16 cellular contexts compared by ENCODE assay signal in the genomic region with DNA sequence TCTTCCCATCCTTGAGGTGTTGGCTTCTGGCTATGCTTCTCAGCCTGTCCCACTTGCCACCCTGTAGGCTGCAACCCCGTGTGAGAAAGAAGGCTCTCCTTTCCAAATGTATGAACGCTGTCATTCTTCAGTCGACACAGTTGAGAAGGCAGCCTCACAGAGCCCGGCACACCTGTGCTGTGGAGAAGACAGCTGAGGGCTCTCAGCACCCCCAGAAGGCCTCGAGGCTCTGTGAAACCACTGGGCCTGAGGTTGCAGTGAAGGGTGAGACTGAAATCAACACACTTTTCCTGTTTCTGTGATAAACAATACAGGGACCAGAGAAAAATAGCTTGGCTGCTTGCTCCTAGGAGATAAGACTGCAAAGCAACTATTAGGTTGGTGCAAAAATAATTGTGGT. TPM values are rescaled to one million over a fixed set of nuclear protein-coding genes. Genes with fewer than 3 reads are reported as not detected.
DNase-seq lines count a peak whose midpoint lies in the region; ATAC-seq and TF ChIP-seq lines count a peak whose summit lies in the region.
"Had no signal": no experiment of that assay in that cellular context is flagged by ENCODE, and none has a peak within 500 bp of the region (broad histone marks: within the 10 kb centered on the region; RNA-seq: fewer than 3 reads in every experiment).

No MANE protein-coding gene starts in this region.

- H3K27me3 ChIP-seq in esophagus muscularis mucosa: no peaks in the 10 kb centered on the region
- H3K27me3 ChIP-seq: BLaER1 treated with 17β-estradiol and CSF1 and Interleukin-3, amounts not matched to agents 10 nM and 100 nM; upper lobe of right lung had no signal

- H2AFZ ChIP-seq in OCI-LY7 (ENCODE audit: low read length): peak overlapping the region; percentile 39; the same call in 1 of the 2 replicates
- H2AFZ ChIP-seq: PC-9 had no signal

- no peak for TF ChIP-seq EP300 in esophagus muscularis mucosa (IDR thresholded peaks at IDR 0.05)

- H3K4me2 ChIP-seq in OCI-LY7 (ENCODE audit: low read length): peak overlapping the region; percentile 24; the same call in 1 of the 2 replicates
- H3K4me2 ChIP-seq: BLaER1 treated with 17β-estradiol and CSF1 and Interleukin-3, amounts not matched to agents 10 nM and 100 nM; PC-9 had no signal

- no TSS peak for BruUV-seq in OCI-LY7 (replicated peaks; lab: Mats Ljungman, UMichigan)

- H3K27ac Mint-ChIP-seq in stimulated activated effector memory CD8-positive, alpha-beta T cell treated with anti-CD3 and anti-CD28 coated beads, Interleukin-12 subunit alpha, Interleukin-12 subunit beta, amount 100 ng/mL, for 72 hours: peak overlapping the region; percentile 56

- H3K9me3 ChIP-seq in OCI-LY7 (ENCODE audit: low read length): no peaks in the 10 kb centered on the region
- H3K9me3 ChIP-seq in esophagus muscularis mucosa: no peaks in the 10 kb centered on the region
- H3K9me3 ChIP-seq: BLaER1 treated with 17β-estradiol and CSF1 and Interleukin-3, amounts not matched to agents 10 nM and 100 nM; upper lobe of right lung had no signal

- 71% methylated on average over 5 of the region's 5 CpGs for WGBS in esophagus muscularis mucosa

- TF ChIP-seq CTCF in OCI-LY7 (conservative IDR thresholded peaks at IDR 0.05; ENCODE audit: low read length): no peak
- no peak for TF ChIP-seq CTCF in esophagus muscularis mucosa (IDR thresholded peaks at IDR 0.05)

- H3K4me1 Mint-ChIP-seq in stimulated activated effector memory CD8-positive, alpha-beta T cell treated with anti-CD3 and anti-CD28 coated beads, Interleukin-12 subunit alpha, Interleukin-12 subunit beta, amount 100 ng/mL, for 72 hours: peaks cover 12% of the 10 kb centered on the region

- H3K4me3 ChIP-seq in OCI-LY7 (ENCODE audit: low read depth, low read length, poor library complexity, severe bottlenecking): no peak overlapping the region
- no peak overlapping the region for H3K4me3 ChIP-seq in esophagus muscularis mucosa
- H3K4me3 ChIP-seq: BLaER1 treated with 17β-estradiol and CSF1 and Interleukin-3, amounts not matched to agents 10 nM and 100 nM; PC-9; upper lobe of right lung had no signal

- ATAC-seq in GM19452 (IDR thresholded peaks at IDR 0.05; ENCODE audit: unreplicated experiment): peak; percentile 99
- peak; percentile 70 for ATAC-seq in HG02870 (IDR thresholded peaks at IDR 0.05; ENCODE audit: unreplicated experiment)
- ATAC-seq in stimulated activated effector memory CD8-positive, alpha-beta T cell treated with anti-CD3 and anti-CD28 coated beads, Interleukin-12 subunit alpha, Interleukin-12 subunit beta, amount 100 ng/mL, for 72 hours: peak; percentile 75
- no peak for ATAC-seq in left lobe of liver
- ATAC-seq: upper lobe of right lung had no signal

- peaks cover 4% of the 10 kb centered on the region for H3K36me3 Mint-ChIP-seq in stimulated activated effector memory CD8-positive, alpha-beta T cell treated with anti-CD3 and anti-CD28 coated beads, Interleukin-12 subunit alpha, Interleukin-12 subunit beta, amount 100 ng/mL, for 72 hours

- H3K9me3 Mint-ChIP-seq in stimulated activated effector memory CD8-positive, alpha-beta T cell treated with anti-CD3 and anti-CD28 coated beads, Interleukin-12 subunit alpha, Interleukin-12 subunit beta, amount 100 ng/mL, for 72 hours: no peaks in the 10 kb centered on the region

- H4K20me1 ChIP-seq in OCI-LY7 (ENCODE audit: insufficient read depth, low read length): no peaks in the 10 kb centered on the region
- H4K20me1 ChIP-seq: BLaER1 treated with 17β-estradiol and CSF1 and Interleukin-3, amounts not matched to agents 10 nM and 100 nM had no signal

- POLR2A ChIA-PET in OCI-LY7 (lab: Charles Lee): interaction anchor here (0.6 to 2.0 kb wide), 3 partner anchors 8 to 39 kb away, joined by 4 read pairs; no protein-coding TSS in a partner anchor

- TF ChIP-seq POLR2A in esophagus muscularis mucosa (IDR thresholded peaks at IDR 0.05; ENCODE audit: low read depth): no peak

- H3K27ac ChIP-seq in OCI-LY7 (ENCODE audit: low read depth, low read length, poor library complexity, severe bottlenecking): no peak overlapping the region
- H3K27ac ChIP-seq in esophagus muscularis mucosa (replicated peaks in 1 of 4): no peak overlapping the region
- H3K27ac ChIP-seq: BLaER1 treated with 17β-estradiol and CSF1 and Interleukin-3, amounts not matched to agents 10 nM and 100 nM; PC-9; upper lobe of right lung had no signal

- H3K36me3 ChIP-seq in OCI-LY7 (ENCODE audit: insufficient read depth, low read length) (no peaks in the 10 kb centered on the region), esophagus muscularis mucosa (no peaks in the 10 kb centered on the region)
- H3K36me3 ChIP-seq: BLaER1 treated with 17β-estradiol and CSF1 and Interleukin-3, amounts not matched to agents 10 nM and 100 nM; upper lobe of right lung had no signal

- peaks cover 6% of the 10 kb centered on the region for H3K4me1 ChIP-seq in OCI-LY7 (ENCODE audit: insufficient read depth, low read length, poor library complexity, severe bottlenecking)
- no peaks in the 10 kb centered on the region for H3K4me1 ChIP-seq in esophagus muscularis mucosa
- H3K4me1 ChIP-seq: upper lobe of right lung had no signal

- no peaks in the 10 kb centered on the region for H3K9me2 ChIP-seq in OCI-LY7 (ENCODE audit: insufficient read depth, low read length)

- H3K79me2 ChIP-seq in OCI-LY7 (ENCODE audit: insufficient read depth, low read depth, low read length): no peaks in the 10 kb centered on the region

- peak; percentile 49 for DNase-seq in OCI-LY7 (ENCODE audit: low spot score)
- no peak for DNase-seq in stimulated activated effector memory CD8-positive, alpha-beta T cell treated with anti-CD3 and anti-CD28 coated beads, Interleukin-12 subunit alpha, Interleukin-12 subunit beta, amount 100 ng/mL, for 72 hours (ENCODE audit: low spot score in 2 of 2)
- no peak for DNase-seq in esophagus muscularis mucosa (ENCODE audit: extremely low spot score)
- no peak for DNase-seq in activated CD4-positive, alpha-beta T cell treated with anti-CD3 and anti-CD28 coated beads, Interleukin-2, amount 50 U/mL, for 1 hour
- no peak for DNase-seq in left lobe of liver (ENCODE audit: low spot score)
- DNase-seq: cerebellar nuclear complex, IMR-90, islet precursor cell, NCI-H1436, NCI-H446 treated with DMSO at 0.1 percent for 48 hours, upper lobe of right lung had no signal

- intact Hi-C loops in OCI-LY7 (cut with micrococcal nuclease; ENCODE audit: unreplicated experiment): no loop called here
- intact Hi-C loops in esophagus muscularis mucosa (cut with DNase I): no loop called here

- no peak overlapping the region for H3K4me3 Mint-ChIP-seq in stimulated activated effector memory CD8-positive, alpha-beta T cell treated with anti-CD3 and anti-CD28 coated beads, Interleukin-12 subunit alpha, Interleukin-12 subunit beta, amount 100 ng/mL, for 72 hours

- CTCF ChIA-PET in OCI-LY7 (lab: Charles Lee; ENCODE audit: unreplicated experiment): no interaction called here

RNA-seq across cellular contexts. Expression of a gene that starts 4.9 kb away (rescaled TPM):
- total RNA-seq in OCI-LY7 (2014; rRNA removed; shearing (Covaris generic)): 0.18 TPM in 1 of 2 replicates, not detected in the other
- total RNA-seq in OCI-LY7 (2022) (not detected in 2 replicates), esophagus muscularis mucosa (under 1 TPM in 1 of 4 donors, not detected in 3; 0.11 TPM), left lobe of liver (not detected)
- total RNA-seq: epithelial cell of proximal tubule, IMR-90, PC-9, upper lobe of right lung had no signal

RNA-seq across cellular contexts. Expression of a gene that starts 52.8 kb away (rescaled TPM):
- 109 and 190 TPM in 2 replicates for total RNA-seq in OCI-LY7 (2014; rRNA removed; shearing (Covaris generic))
- total RNA-seq in OCI-LY7 (2022) (190 and 206 TPM in 2 replicates), esophagus muscularis mucosa (10 to 100 TPM; 28.8 to 65.6 (median 38.9) TPM), left lobe of liver (43.6 TPM)
